ENCODE assay signal across 20 cellular contexts in genomic region chr5:168737066-168737465, GRCh38.
"Had no signal": no experiment of that assay in that cellular context is flagged by ENCODE, and none has a peak within 500 bp of the region (broad histone marks: within the 10 kb centered on the region; RNA-seq: fewer than 3 reads in every experiment).

No MANE protein-coding gene starts in this region.

- H3K9me3 ChIP-seq: neutrophil, testis, transverse colon had no signal

- H3K27me3 ChIP-seq: heart left ventricle, neutrophil, testis, transverse colon had no signal

- H3K4me3 ChIP-seq: heart left ventricle, lung, testis, transverse colon had no signal

- FAIRE-seq: colon, urothelium cell line had no signal

- H3K27ac ChIP-seq: heart left ventricle, neutrophil, transverse colon had no signal

- H3K36me3 ChIP-seq: heart left ventricle, neutrophil, transverse colon had no signal

- DNase-seq: dermis blood vessel endothelial cell; effector CD4-positive, alpha-beta T cell; foreskin melanocyte; heart left ventricle; hippocampal formation; left colon; mesenchymal stem cell; naive B cell; posterior cingulate gyrus; stimulated activated CD4-positive, alpha-beta T cell treated with anti-CD3 and anti-CD28 coated beads, Interleukin-2, amount 100 ng/mL, for 24 hours; stimulated activated CD4-positive, alpha-beta T cell treated with anti-CD3 and anti-CD28 coated beads, Interleukin-4, amount 100 ng/mL, for 4 hours; stimulated activated naive B cell treated with anti-CD40 and anti-IgM and Interleukin-4, amounts not matched to agents 10 μg/mL and 1 μg/mL and 100 μg/mL, for 72 hours; stimulated activated naive CD8-positive, alpha-beta T cell treated with anti-CD3 and anti-CD28 coated beads, Interleukin-15, amount 100 ng/mL, for 72 hours; testis; transverse colon had no signal

- H3K4me1 ChIP-seq: testis, transverse colon had no signal

- ATAC-seq: left colon; sciatic nerve; stimulated activated naive B cell treated with anti-CD40 and anti-IgM and Interleukin-4, amounts not matched to agents 10 μg/mL and 1 μg/mL and 100 μg/mL, for 72 hours had no signal
